In the genomic region with DNA sequence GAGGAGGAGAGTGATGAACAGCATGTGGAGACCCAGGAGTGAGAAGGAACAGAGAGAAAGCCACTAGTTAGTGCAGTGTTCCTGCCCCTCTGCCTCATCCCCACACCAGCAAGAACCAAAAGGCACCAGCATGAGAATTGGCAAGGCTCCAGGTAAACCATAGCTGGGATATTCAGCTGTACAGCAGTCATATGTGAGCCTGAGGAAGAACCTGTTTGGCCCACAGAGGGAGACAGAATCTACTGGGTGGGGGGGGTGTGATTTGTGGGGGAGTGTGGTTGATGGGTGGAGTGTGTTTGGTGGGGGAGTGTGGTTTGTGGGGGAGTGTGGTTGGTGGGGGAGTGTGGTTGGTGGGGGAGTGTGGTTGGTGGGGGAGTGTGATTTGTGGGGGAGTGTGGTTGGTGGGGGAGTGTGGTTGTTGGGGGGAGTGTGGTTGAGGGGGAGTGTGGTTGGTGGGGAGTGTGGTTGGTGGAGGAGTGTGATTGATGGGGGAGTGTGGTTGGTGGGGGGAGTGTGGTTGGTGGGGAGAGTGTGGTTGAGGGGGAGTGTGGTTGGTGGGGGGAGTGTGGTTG, we compare ENCODE assay signal across 10 cellular contexts. TPM values are rescaled to one million over a fixed set of nuclear protein-coding genes. Genes with fewer than 3 reads are reported as not detected.
A peak's percentile ranks its signal among the peaks of the same experiment; 100 is the strongest.
DNase-seq lines count a peak whose midpoint lies in the region; ATAC-seq and TF ChIP-seq lines count a peak whose summit lies in the region.
"Had no signal": no experiment of that assay in that cellular context is flagged by ENCODE, and none has a peak within 500 bp of the region (broad histone marks: within the 10 kb centered on the region; RNA-seq: fewer than 3 reads in every experiment).

No MANE protein-coding gene starts in this region.

- POLR2A ChIA-PET in MCF 10A (lab: Yijun Ruan, JAX), result interaction anchor here (0.8 to 13.6 kb wide), 4 partner anchors 16 to 62 kb away, joined by 3 to 211 read pairs (median 8); a partner anchor contains a TSS

- ATAC-seq in T-helper 17 cell (peak; percentile 55), GM21717 (IDR thresholded peaks at IDR 0.05; ENCODE audit: unreplicated experiment) (no peak)

- intact Hi-C loops in MCF 10A (cut with micrococcal nuclease), result no loop called here
- intact Hi-C loops in breast epithelium (cut with DNase I; ENCODE audit: low total_unique reads), result no loop called here

- no peaks in the 10 kb centered on the region for H3K27me3 ChIP-seq in breast epithelium
- H3K27me3 ChIP-seq: neural progenitor cell had no signal

- peaks cover under 1 to 3% of the 10 kb centered on the region in 2 donors for H3K4me1 ChIP-seq in breast epithelium

- no peaks in the 10 kb centered on the region for H3K9me3 ChIP-seq in breast epithelium
- no peaks in the 10 kb centered on the region for H3K9me3 ChIP-seq in T-helper 17 cell (ENCODE audit: control insufficient read depth, low read length, poor library complexity, severe bottlenecking)

- CTCF ChIA-PET in MCF 10A (lab: Yijun Ruan, JAX), result no interaction called here

- H3K4me3 Mint-ChIP-seq in MCF 10A (ENCODE audit: unreplicated experiment), result peak overlapping the region; percentile 2
- H3K4me3 Mint-ChIP-seq in T-helper 17 cell, result peak overlapping the region; percentile 10
- H3K4me3 Mint-ChIP-seq: neural progenitor cell had no signal

- DNase-seq in MCF 10A (ENCODE audit: unreplicated experiment) (peak; percentile 63), breast epithelium (ENCODE audit: low spot score in 2 of 2) (no peak), T-helper 17 cell (peak in 1 of 3 donors; percentile 18), epithelial cell of prostate (ENCODE audit: low read depth, low spot score) (peak; percentile 41), ureter (ENCODE audit: low spot score) (peak; percentile 54), NK-92 (lab: John Stamatoyannopoulos, UW; ENCODE audit: unreplicated experiment) (no peak)
- no peak for DNase-seq in activated effector memory CD4-positive, alpha-beta T cell treated with Interleukin-2 at 50 U/mL for 16 hours
- DNase-seq: cortex of kidney had no signal

- peaks cover 27% of the 10 kb centered on the region for H3K36me3 Mint-ChIP-seq in MCF 10A (ENCODE audit: insufficient read depth, unreplicated experiment)
- peaks cover 14% of the 10 kb centered on the region for H3K36me3 Mint-ChIP-seq in T-helper 17 cell (ENCODE audit: low read depth)

- H3K27ac Mint-ChIP-seq in MCF 10A (ENCODE audit: low read depth, unreplicated experiment) (peak overlapping the region; percentile 89), T-helper 17 cell (peak overlapping the region; percentile 0)

- no TSS peak for BruUV-seq in MCF 10A (replicated peaks; lab: Mats Ljungman, UMichigan)

- no peak overlapping the region for H3K4me3 ChIP-seq in breast epithelium
- H3K4me3 ChIP-seq: neural progenitor cell had no signal

- no peaks in the 10 kb centered on the region for H3K36me3 ChIP-seq in breast epithelium
- H3K36me3 ChIP-seq: neural progenitor cell had no signal

- no peaks in the 10 kb centered on the region for H3K27me3 Mint-ChIP-seq in MCF 10A (ENCODE audit: insufficient read depth, unreplicated experiment)
- no peaks in the 10 kb centered on the region for H3K27me3 Mint-ChIP-seq in T-helper 17 cell

- H3K4me1 Mint-ChIP-seq in MCF 10A (ENCODE audit: insufficient read depth, unreplicated experiment), result peaks cover 75% of the 10 kb centered on the region
- peaks cover 47% of the 10 kb centered on the region for H3K4me1 Mint-ChIP-seq in T-helper 17 cell

- TF ChIP-seq POLR2A in breast epithelium (IDR thresholded peaks at IDR 0.05), result no peak

- no peaks in the 10 kb centered on the region for H3K9me3 Mint-ChIP-seq in MCF 10A (ENCODE audit: unreplicated experiment)
- H3K9me3 Mint-ChIP-seq: neural progenitor cell had no signal

- H3K27ac ChIP-seq in breast epithelium, result peak overlapping the region in 1 of 2 donors; percentile 32
- peak overlapping the region; percentile 99 for H3K27ac ChIP-seq in epithelial cell of prostate
- H3K27ac ChIP-seq: neural progenitor cell had no signal

- no peak for TF ChIP-seq CTCF in MCF 10A (IDR thresholded peaks at IDR 0.05; ENCODE audit: unreplicated experiment)
- TF ChIP-seq CTCF in breast epithelium (IDR thresholded peaks at IDR 0.05), result no peak

RNA-seq across cellular contexts. Expression of a gene that starts 19.4 kb away (rescaled TPM):
- total RNA-seq in MCF 10A (2022) (106 and 124 TPM in 2 replicates), breast epithelium (10 to 100 TPM; 25.9 to 58.7 (median 42.0) TPM), T-helper 17 cell (100 to 1,000 TPM; 188 to 263 TPM), ureter (119 TPM)

RNA-seq across cellular contexts. Expression of a gene that starts 45.6 kb away (rescaled TPM):
- 27.6 and 31.7 TPM in 2 replicates for total RNA-seq in MCF 10A (2022)
- 10 to 100 TPM; 17.1 to 40.6 (median 30.3) TPM for total RNA-seq in breast epithelium
- 10 to 100 TPM; 30.6 to 32.8 TPM for total RNA-seq in T-helper 17 cell
- total RNA-seq in ureter, result 59.1 TPM

RNA-seq across cellular contexts. Expression of a gene that starts 46.7 kb away (rescaled TPM):
- 3.6 and 4.3 TPM in 2 replicates for total RNA-seq in MCF 10A (2022)
- total RNA-seq in breast epithelium, result 10 to 100 TPM in 1 of 3 donors, 1 to 10 TPM in 1, not detected in 1; 3.9 to 10.5 TPM
- total RNA-seq in T-helper 17 cell, result 10 to 100 TPM; 10.7 to 12.8 TPM
- 4.6 TPM for total RNA-seq in ureter

RNA-seq across cellular contexts. Expression of a gene that starts 50.3 kb away (rescaled TPM):
- not detected in 2 replicates for total RNA-seq in MCF 10A (2022)
- total RNA-seq in breast epithelium, result 1 to 10 TPM in 1 of 3 donors, under 1 TPM in 2; 0.16 to 2.0 (median 0.73) TPM
- total RNA-seq in T-helper 17 cell, result 1 to 10 TPM; 1.1 to 1.6 TPM
- 1.2 TPM for total RNA-seq in ureter

Comparison
In these comparisons a context has a peak if more than half of its experiments do, and no peak if none do; other contexts are left out.
1. DNase-seq: peak in MCF 10A (single experiment), epithelial cell of prostate (single experiment) and ureter (single experiment); none in breast epithelium (0 of 2), activated effector memory CD4-positive, alpha-beta T cell treated with Interleukin-2 at 50 U/mL for 16 hours (single experiment) and NK-92 (single experiment).